Comparison of ENCODE assay signal across 19 cellular contexts in genomic region chr7:106522691-106523090, GRCh38.
DNase-seq lines count a peak whose midpoint lies in the region; ATAC-seq and TF ChIP-seq lines count a peak whose summit lies in the region.
"Had no signal": no experiment of that assay in that cellular context is flagged by ENCODE, and none has a peak within 500 bp of the region (broad histone marks: within the 10 kb centered on the region; RNA-seq: fewer than 3 reads in every experiment).

No MANE protein-coding gene starts in this region.

- H3K4me3 Mint-ChIP-seq in osteocyte (ENCODE audit: unreplicated experiment) = no peak overlapping the region
- H3K4me3 Mint-ChIP-seq in activated naive CD8-positive, alpha-beta T cell treated with anti-CD3 and anti-CD28 coated beads, Interleukin-2, amount 50 U/mL, for 24 hours = no peak overlapping the region
- H3K4me3 Mint-ChIP-seq: B cell; CD8-positive, alpha-beta T cell; GM23338 had no signal

- H3K9me3 Mint-ChIP-seq in osteocyte (ENCODE audit: unreplicated experiment) = peaks cover 8% of the 10 kb centered on the region
- peaks cover 3% of the 10 kb centered on the region for H3K9me3 Mint-ChIP-seq in activated naive CD8-positive, alpha-beta T cell treated with anti-CD3 and anti-CD28 coated beads, Interleukin-2, amount 50 U/mL, for 24 hours
- H3K9me3 Mint-ChIP-seq: CD8-positive, alpha-beta T cell; GM23338 had no signal

- peak overlapping the region; percentile 96 for H3K27ac Mint-ChIP-seq in osteocyte (ENCODE audit: unreplicated experiment)
- no peak overlapping the region for H3K27ac Mint-ChIP-seq in activated naive CD8-positive, alpha-beta T cell treated with anti-CD3 and anti-CD28 coated beads, Interleukin-2, amount 50 U/mL, for 24 hours
- H3K27ac Mint-ChIP-seq: B cell; CD8-positive, alpha-beta T cell; GM23338 had no signal

- TF ChIP-seq CTCF in choroid plexus epithelial cell (conservative IDR thresholded peaks at IDR 0.05; ENCODE audit: low read depth, low read length) (no peak), osteocyte (IDR thresholded peaks at IDR 0.05) (no peak)

- H3K4me3 ChIP-seq in choroid plexus epithelial cell (ENCODE audit: low read depth, low read length) = no peak overlapping the region
- H3K4me3 ChIP-seq: BLaER1 treated with 17β-estradiol and CSF1 and Interleukin-3, amounts not matched to agents 10 nM and 100 nM; GM12878; GM23338; K562 had no signal

- no peak for ATAC-seq in activated naive CD8-positive, alpha-beta T cell treated with anti-CD3 and anti-CD28 coated beads, Interleukin-2, amount 50 U/mL, for 24 hours
- ATAC-seq in HG02938 (IDR thresholded peaks at IDR 0.05; ENCODE audit: unreplicated experiment) = no peak
- ATAC-seq: CD8-positive, alpha-beta T cell; GM12878; GM23338; K562 had no signal

- peaks cover 2% of the 10 kb centered on the region for H3K36me3 Mint-ChIP-seq in osteocyte (ENCODE audit: unreplicated experiment)
- no peaks in the 10 kb centered on the region for H3K36me3 Mint-ChIP-seq in activated naive CD8-positive, alpha-beta T cell treated with anti-CD3 and anti-CD28 coated beads, Interleukin-2, amount 50 U/mL, for 24 hours (ENCODE audit: low read depth)
- H3K36me3 Mint-ChIP-seq: CD8-positive, alpha-beta T cell had no signal

- DNase-seq in AG20443 (ENCODE audit: low spot score) = peak; percentile 45
- DNase-seq in choroid plexus epithelial cell (ENCODE audit: low read depth) = peak; percentile 25
- no peak for DNase-seq in osteocyte (ENCODE audit: extremely low spot score, unreplicated experiment)
- no peak for DNase-seq in activated naive CD8-positive, alpha-beta T cell treated with anti-CD3 and anti-CD28 coated beads, Interleukin-2, amount 50 U/mL, for 24 hours
- DNase-seq in NCI-H2029 treated with DMSO at 0.1 percent for 48 hours (lab: John Stamatoyannopoulos, UW) = no peak
- no peak for DNase-seq in 8988T
- DNase-seq: ACHN; Calu3; CD8-positive, alpha-beta T cell; DMS79 treated with DMSO at 0.1 percent for 48 hours; GF-D8; HCEC 1CT; IMR-90 had no signal

- peaks cover 21% of the 10 kb centered on the region for H3K27me3 Mint-ChIP-seq in osteocyte (ENCODE audit: unreplicated experiment)
- peaks cover 16% of the 10 kb centered on the region for H3K27me3 Mint-ChIP-seq in activated naive CD8-positive, alpha-beta T cell treated with anti-CD3 and anti-CD28 coated beads, Interleukin-2, amount 50 U/mL, for 24 hours

- H3K4me1 Mint-ChIP-seq in osteocyte (ENCODE audit: unreplicated experiment) = peaks cover 35% of the 10 kb centered on the region
- H3K4me1 Mint-ChIP-seq in activated naive CD8-positive, alpha-beta T cell treated with anti-CD3 and anti-CD28 coated beads, Interleukin-2, amount 50 U/mL, for 24 hours = peaks cover 3% of the 10 kb centered on the region
- H3K4me1 Mint-ChIP-seq: B cell, GM23338 had no signal

Comparison
In these comparisons a context has a peak if more than half of its experiments do, and no peak if none do; other contexts are left out.
1. DNase-seq: peak in AG20443 (single experiment) and choroid plexus epithelial cell (single experiment); none in osteocyte (single experiment), activated naive CD8-positive, alpha-beta T cell treated with anti-CD3 and anti-CD28 coated beads, Interleukin-2, amount 50 U/mL, for 24 hours (single experiment), NCI-H2029 treated with DMSO at 0.1 percent for 48 hours (single experiment) and 8988T (single experiment).